9 cellular contexts compared by ENCODE assay signal in the genomic region with DNA sequence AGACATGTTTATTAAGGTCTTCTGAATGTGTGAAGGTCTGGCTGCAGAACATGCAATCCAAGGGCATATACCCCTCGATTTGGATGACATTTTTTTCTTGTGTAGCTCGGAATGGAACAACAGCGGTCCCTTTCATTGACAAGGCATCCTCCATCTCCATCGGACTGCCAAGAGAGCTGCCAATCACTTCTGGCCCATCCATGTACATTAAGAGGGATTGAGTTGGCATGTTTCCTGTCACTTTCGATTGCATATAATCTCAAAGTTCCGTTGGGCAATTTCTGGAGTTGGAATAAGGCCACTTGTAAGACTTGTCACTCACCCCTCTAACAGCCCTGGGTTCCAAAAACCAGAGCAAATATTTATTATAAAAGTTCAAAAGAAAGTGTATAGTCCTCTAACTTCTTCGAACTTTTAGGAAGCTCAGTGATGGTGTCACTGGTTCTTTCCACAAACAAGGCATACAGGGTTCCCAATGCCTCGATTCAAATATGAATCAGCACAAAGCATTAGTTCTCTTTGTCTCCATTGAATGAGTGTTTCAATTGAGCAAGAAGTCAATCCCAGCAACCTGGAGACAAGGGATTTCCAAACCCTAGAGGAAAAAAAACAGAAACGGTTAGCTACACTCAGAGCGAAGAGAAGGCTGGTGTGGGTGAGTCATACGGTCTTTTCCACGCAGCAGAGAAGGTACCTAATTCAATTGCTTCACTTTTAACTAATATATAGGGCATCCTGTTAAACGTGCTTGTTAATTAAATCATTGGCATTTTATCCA. TPM values are rescaled to one million over a fixed set of nuclear protein-coding genes. Genes with fewer than 3 reads are reported as not detected.
DNase-seq lines count a peak whose midpoint lies in the region; ATAC-seq, FAIRE-seq and TF ChIP-seq lines count a peak whose summit lies in the region.
"Had no signal": no experiment of that assay in that cellular context is flagged by ENCODE, and none has a peak within 500 bp of the region (broad histone marks: within the 10 kb centered on the region; RNA-seq: fewer than 3 reads in every experiment).

No MANE protein-coding gene starts in this region.

- TF ChIP-seq POLR2A in endothelial cell of umbilical vein (IDR thresholded peaks at IDR 0.05; ENCODE audit: low read depth, low read length) = no peak

- DNase-seq in ACHN = peak; percentile 55
- peak; percentile 56 for DNase-seq in T1000 (lab: John Stamatoyannopoulos, UW)
- peak; percentile 61 for DNase-seq in endothelial cell of umbilical vein (ENCODE audit: low read depth, low spot score)
- DNase-seq in neural progenitor cell (ENCODE audit: low spot score) = peak; percentile 39
- no peak for DNase-seq in RKO (ENCODE audit: low spot score)
- no peak for DNase-seq in SW480 (ENCODE audit: low spot score)

- H3K9me1 ChIP-seq in endothelial cell of umbilical vein (replicated peaks; ENCODE audit: control insufficient read depth, extremely low read depth, insufficient read depth, low read length) = no peaks in the 10 kb centered on the region

- POLR2A ChIA-PET in endothelial cell of umbilical vein (lab: Charles Lee) = no interaction called here

- H3K79me2 ChIP-seq in endothelial cell of umbilical vein (ENCODE audit: control insufficient read depth, insufficient read depth, low read length) (peaks cover 80% of the 10 kb centered on the region), neural progenitor cell (ENCODE audit: low read depth) (peaks cover 100% of the 10 kb centered on the region)

- TF ChIP-seq CTCF in endothelial cell of umbilical vein (IDR thresholded peaks at IDR 0.05; ENCODE audit: extremely low read depth in 1 of 2, insufficient read depth in 1 of 2, low read depth in 1 of 2, low read length in 2 of 2) (no peak), neural progenitor cell (IDR thresholded peaks at IDR 0.05) (no peak)

- H3K27me3 Mint-ChIP-seq in neural progenitor cell (ENCODE audit: insufficient read depth, low read depth) = peaks cover 3% of the 10 kb centered on the region

- no peak for FAIRE-seq in endothelial cell of umbilical vein (lab: Jason Lieb, UNC)
- FAIRE-seq: endometrium had no signal

- H3K4me3 Mint-ChIP-seq in neural progenitor cell = peak overlapping the region; percentile 59

- H3K36me3 ChIP-seq in endothelial cell of umbilical vein (ENCODE audit: control insufficient read depth in 2 of 2, extremely low read depth in 1 of 2, insufficient read depth in 2 of 2, low read length in 2 of 2) (peaks cover 14 to 15% of the 10 kb centered on the region in 2 experiments), neural progenitor cell (peaks cover 3% of the 10 kb centered on the region)

- BruUV-seq in endothelial cell of umbilical vein (replicated peaks; lab: Mats Ljungman, UMichigan) = no TSS peak

- no peak overlapping the region for H2AFZ ChIP-seq in endothelial cell of umbilical vein (ENCODE audit: low read depth, low read length)
- H2AFZ ChIP-seq in neural progenitor cell (replicated peaks) = no peak overlapping the region

- H3K4me3 ChIP-seq in endothelial cell of umbilical vein (replicated peaks in 1 of 3; ENCODE audit: insufficient read depth in 1 of 3, low read depth in 1 of 3, low read length in 3 of 3) = no peak overlapping the region
- H3K4me3 ChIP-seq in neural progenitor cell = peak overlapping the region; percentile 37

- peaks cover 24% of the 10 kb centered on the region for H3K4me1 ChIP-seq in endothelial cell of umbilical vein (ENCODE audit: control insufficient read depth, extremely low read depth, insufficient read depth, low read length)
- H3K4me1 ChIP-seq in neural progenitor cell = peaks cover 85% of the 10 kb centered on the region

- no peak overlapping the region for H3K9ac ChIP-seq in endothelial cell of umbilical vein (replicated peaks; ENCODE audit: extremely low read depth, insufficient read depth, low read length)
- no peak overlapping the region for H3K9ac ChIP-seq in neural progenitor cell

- H3K9me3 ChIP-seq in endothelial cell of umbilical vein (replicated peaks; ENCODE audit: control insufficient read depth, insufficient read depth, low read length) (no peaks in the 10 kb centered on the region), neural progenitor cell (ENCODE audit: low read depth) (no peaks in the 10 kb centered on the region)

- H4K20me1 ChIP-seq in endothelial cell of umbilical vein (replicated peaks; ENCODE audit: control insufficient read depth, extremely low read depth, insufficient read depth, low read length) = no peaks in the 10 kb centered on the region
- H4K20me1 ChIP-seq in neural progenitor cell (ENCODE audit: low read depth) = peaks cover 95% of the 10 kb centered on the region

- peak overlapping the region; percentile 21 for H3K4me2 ChIP-seq in endothelial cell of umbilical vein (ENCODE audit: insufficient read depth, low read length)
- H3K4me2 ChIP-seq in neural progenitor cell = peak overlapping the region; percentile 73

- CTCF ChIA-PET in endothelial cell of umbilical vein (lab: Charles Lee) = interaction anchor here (0.7 to 2.4 kb wide), 7 partner anchors 11 to 357 kb away, joined by 3 to 18 read pairs (median 4); a partner anchor contains a TSS

- dilution Hi-C loops in endothelial cell of umbilical vein (cut with MboI; ENCODE audit: extremely low pct_ligation_motif_present, low sequenced_read_pairs) = loop anchor here (25.0 kb wide), 1 partner anchor 355 kb away; no protein-coding TSS in a partner anchor

- H3K27ac Mint-ChIP-seq in neural progenitor cell = peak overlapping the region; percentile 72

- H3K27ac ChIP-seq in endothelial cell of umbilical vein (ENCODE audit: insufficient read depth, low read depth, low read length) (peak overlapping the region; percentile 8), neural progenitor cell (peak overlapping the region; percentile 98)

- H3F3A ChIP-seq in neural progenitor cell (ENCODE audit: low read depth) = peaks cover 78% of the 10 kb centered on the region

- intact Hi-C loops in endothelial cell of umbilical vein (cut with micrococcal nuclease) = no loop called here

- H3K4me1 Mint-ChIP-seq in neural progenitor cell = peaks cover 71% of the 10 kb centered on the region

- ATAC-seq in HG02885 (IDR thresholded peaks at IDR 0.05; ENCODE audit: poor library complexity, unreplicated experiment) (peak; percentile 41), HG03139 (IDR thresholded peaks at IDR 0.05; ENCODE audit: unreplicated experiment) (no peak)

- peaks cover 26% of the 10 kb centered on the region for H3K36me3 Mint-ChIP-seq in neural progenitor cell

- H3K9me3 Mint-ChIP-seq in neural progenitor cell = no peaks in the 10 kb centered on the region

- in situ Hi-C loops in ACHN (cut with HindIII; ENCODE audit: low pct_ligation_motif_present, low pct_unique_long_range_greater_than_20kb, low sequenced_read_pairs) = no loop called here

- no peaks in the 10 kb centered on the region for H3K27me3 ChIP-seq in endothelial cell of umbilical vein (ENCODE audit: control insufficient read depth in 2 of 2, insufficient read depth in 2 of 2, low read length in 2 of 2)
- H3K27me3 ChIP-seq in neural progenitor cell = no peaks in the 10 kb centered on the region

TF ChIP-seq in endothelial cell of umbilical vein, 7 proteins besides CTCF, POLR2A, EP300 and RAD21:
- TF ChIP-seq GATA2 (IDR thresholded peaks at IDR 0.05; ENCODE audit: insufficient read depth, insufficient read length, low read depth, low read length) (no peak), EZH2 (IDR thresholded peaks at IDR 0.05; ENCODE audit: borderline replicate concordance, low read depth, low read length, severe bottlenecking) (no peak), FOS (IDR thresholded peaks at IDR 0.05; ENCODE audit: borderline replicate concordance, insufficient read depth, low read length) (peak; percentile 18), JUN (IDR thresholded peaks at IDR 0.05; ENCODE audit: borderline replicate concordance, insufficient read depth, insufficient read length, low read depth) (peak; percentile 15), MYC (IDR thresholded peaks at IDR 0.05; ENCODE audit: low read depth, low read length) (no peak), POLR2AphosphoS5 (IDR thresholded peaks at IDR 0.05; ENCODE audit: insufficient read depth, low read depth, low read length) (no peak)
- TF ChIP-seq, protein P1, sequence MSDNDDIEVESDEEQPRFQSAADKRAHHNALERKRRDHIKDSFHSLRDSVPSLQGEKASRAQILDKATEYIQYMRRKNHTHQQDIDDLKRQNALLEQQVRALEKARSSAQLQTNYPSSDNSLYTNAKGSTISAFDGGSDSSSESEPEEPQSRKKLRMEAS (IDR thresholded peaks at IDR 0.05; ENCODE audit: insufficient read depth, insufficient read length) = no peak

RNA-seq across cellular contexts. Expression of a gene that starts 10.9 kb away (rescaled TPM):
- total RNA-seq in endothelial cell of umbilical vein = 31.7 and 32.1 TPM in 2 replicates
- 3.7 and 5.8 TPM in 2 replicates for polyA plus RNA-seq in endothelial cell of umbilical vein
- 5.3 and 5.5 TPM in 2 replicates for polyA plus RNA-seq in endothelial cell of umbilical vein (2011; cell fraction: cytosol; rRNA removed)
- polyA plus RNA-seq in endothelial cell of umbilical vein (2011; cell fraction: nucleus; rRNA removed) = 11.8 and 13.8 TPM in 2 replicates
- polyA plus RNA-seq in endothelial cell of umbilical vein (2012) = 15.4 and 17.4 TPM in 2 replicates
- polyA minus RNA-seq in endothelial cell of umbilical vein = 24.0 and 24.4 TPM in 2 replicates
- 8.3 TPM for polyA minus RNA-seq in endothelial cell of umbilical vein (2011; cell fraction: cytosol; rRNA and poly(A)+ RNA removed)
- 15.6 and 23.5 TPM in 2 replicates for polyA minus RNA-seq in endothelial cell of umbilical vein (2011; cell fraction: nucleus; rRNA and poly(A)+ RNA removed)
- total RNA-seq in neural progenitor cell (ENCODE audit: low replicate concordance) = 76.3 and 84.4 TPM in 2 replicates

Comparison
In these comparisons a context has a peak if more than half of its experiments do, and no peak if none do; other contexts are left out.
1. DNase-seq: peak in ACHN (single experiment), T1000 (single experiment), endothelial cell of umbilical vein (single experiment) and neural progenitor cell (single experiment); none in RKO (single experiment) and SW480 (single experiment).